Comparison of ENCODE assay signal across 10 cellular contexts in the genomic region with DNA sequence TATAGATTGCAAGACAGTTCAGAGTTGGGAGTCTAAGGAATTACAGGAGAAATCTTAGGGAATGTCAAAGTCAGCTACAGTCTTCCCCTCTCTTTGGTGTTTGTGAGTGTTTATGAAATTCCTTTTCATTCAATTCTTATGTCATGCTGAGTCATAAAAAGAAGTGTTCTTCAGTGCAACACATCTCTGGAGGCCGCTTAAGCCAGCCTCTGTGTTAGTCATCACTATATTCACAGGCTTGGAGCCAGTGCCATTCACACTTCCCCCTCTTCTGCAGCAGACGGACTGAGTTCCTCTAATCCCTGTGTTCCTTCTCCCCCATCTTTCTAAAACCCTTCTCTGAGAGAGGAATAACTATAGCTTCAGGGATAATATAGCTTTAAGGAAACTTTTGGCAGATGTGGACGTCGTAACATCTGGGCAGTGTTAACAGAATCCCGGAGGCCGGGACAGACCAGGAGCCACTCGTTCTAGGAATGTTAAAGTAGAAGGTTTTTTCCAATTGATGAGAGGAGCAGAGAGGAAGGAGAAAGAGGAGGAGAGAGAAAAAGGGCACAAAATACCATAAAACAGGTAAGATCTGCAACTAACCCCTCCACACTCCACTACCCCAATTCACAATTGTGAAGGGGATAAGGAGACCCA. TPM values are rescaled to one million over a fixed set of nuclear protein-coding genes. Genes with fewer than 3 reads are reported as not detected.
A peak's percentile ranks its signal among the peaks of the same experiment; 100 is the strongest.
DNase-seq lines count a peak whose midpoint lies in the region; ATAC-seq, FAIRE-seq and TF ChIP-seq lines count a peak whose summit lies in the region.
"Had no signal": no experiment of that assay in that cellular context is flagged by ENCODE, and none has a peak within 500 bp of the region (broad histone marks: within the 10 kb centered on the region; RNA-seq: fewer than 3 reads in every experiment).

Gene SRPX2 (plus strand): TSS at position 257 of the 645 bp plus-strand sequence. CDS start 2,124 bp downstream, outside the sequence.

- H3K4me3 ChIP-seq in astrocyte (ENCODE audit: insufficient read depth, low read depth, low read length) (peak within 1 kb of the TSS; percentile 80), left lung (peak within 1 kb of the TSS; percentile 7 to 17), uterus (peak within 1 kb of the TSS; percentile 7 to 12)

- H3K27ac ChIP-seq in astrocyte (ENCODE audit: low read depth, low read length) (peak within 1 kb of the TSS; percentile 85), left lung (peak within 1 kb of the TSS; percentile 18 to 61), uterus (peak within 1 kb of the TSS; percentile 80 to 82)

- H3K36me3 ChIP-seq in astrocyte (ENCODE audit: insufficient read depth, low read length) (no peaks in the 10 kb centered on the region), left lung (no peaks in the 10 kb centered on the region), uterus (no peaks in the 10 kb centered on the region)

- no peak for TF ChIP-seq CTCF in astrocyte (IDR thresholded peaks at IDR 0.05; ENCODE audit: insufficient read depth, low read depth, low read length)
- TF ChIP-seq CTCF in left lung (IDR thresholded peaks at IDR 0.05): no peak
- TF ChIP-seq CTCF in uterus (IDR thresholded peaks at IDR 0.05): no peak
- TF ChIP-seq CTCF in endothelial cell (IDR thresholded peaks at IDR 0.05; ENCODE audit: unreplicated experiment): no peak

- peak; percentile 90 for ATAC-seq in left lung
- no peak for ATAC-seq in GM21528 (IDR thresholded peaks at IDR 0.05; ENCODE audit: low FRiP score, unreplicated experiment)

- no peaks in the 10 kb centered on the region for H3K36me3 Mint-ChIP-seq in activated naive CD4-positive, alpha-beta T cell treated with anti-CD3 and anti-CD28 coated beads, Interleukin-2, amount 10 ng/mL, durations not matched to agents 7 days and 5 days
- H3K36me3 Mint-ChIP-seq in astrocyte (ENCODE audit: low read depth, unreplicated experiment) (no peaks in the 10 kb centered on the region), endothelial cell (ENCODE audit: low read depth, unreplicated experiment) (no peaks in the 10 kb centered on the region)
- H3K36me3 Mint-ChIP-seq: naive B cell had no signal

- no peak within 1 kb of the TSS for H3K4me3 Mint-ChIP-seq in activated naive CD4-positive, alpha-beta T cell treated with anti-CD3 and anti-CD28 coated beads, Interleukin-2, amount 10 ng/mL, durations not matched to agents 7 days and 5 days
- peak within 1 kb of the TSS; percentile 88 for H3K4me3 Mint-ChIP-seq in astrocyte (ENCODE audit: unreplicated experiment)
- no peak within 1 kb of the TSS for H3K4me3 Mint-ChIP-seq in endothelial cell (ENCODE audit: unreplicated experiment)
- H3K4me3 Mint-ChIP-seq: naive B cell had no signal

- peak; percentile 99 for FAIRE-seq in astrocyte (lab: Jason Lieb, UNC)
- FAIRE-seq: TTC549 had no signal

- peak within 1 kb of the TSS; percentile 58 for H3K27ac Mint-ChIP-seq in activated naive CD4-positive, alpha-beta T cell treated with anti-CD3 and anti-CD28 coated beads, Interleukin-2, amount 10 ng/mL, durations not matched to agents 7 days and 5 days
- H3K27ac Mint-ChIP-seq in astrocyte (ENCODE audit: unreplicated experiment): peak within 1 kb of the TSS; percentile 94
- H3K27ac Mint-ChIP-seq in endothelial cell (ENCODE audit: unreplicated experiment): no peak within 1 kb of the TSS
- H3K27ac Mint-ChIP-seq: naive B cell had no signal

- intact Hi-C loops in left lung (cut with DNase I) (no loop called here), uterus (cut with DNase I; ENCODE audit: low total_unique reads) (no loop called here)

- H3K4me1 ChIP-seq in astrocyte (ENCODE audit: insufficient read depth, low read length): peaks cover 45% of the 10 kb centered on the region
- no peaks in the 10 kb centered on the region for H3K4me1 ChIP-seq in left lung
- H3K4me1 ChIP-seq in uterus: no peaks in the 10 kb centered on the region

- H3K9me3 Mint-ChIP-seq in activated naive CD4-positive, alpha-beta T cell treated with anti-CD3 and anti-CD28 coated beads, Interleukin-2, amount 10 ng/mL, durations not matched to agents 7 days and 5 days: no peaks in the 10 kb centered on the region
- no peaks in the 10 kb centered on the region for H3K9me3 Mint-ChIP-seq in astrocyte (ENCODE audit: unreplicated experiment)
- H3K9me3 Mint-ChIP-seq in endothelial cell (ENCODE audit: unreplicated experiment): no peaks in the 10 kb centered on the region

- H3K9ac ChIP-seq in astrocyte (ENCODE audit: low read length): peak within 1 kb of the TSS; percentile 93

- DNase-seq in activated naive CD4-positive, alpha-beta T cell treated with anti-CD3 and anti-CD28 coated beads, Interleukin-2, amount 10 ng/mL, durations not matched to agents 7 days and 5 days: no peak
- no peak for DNase-seq in activated naive CD4-positive, alpha-beta T cell treated with Interleukin-2 at 50 U/mL for 16 hours
- DNase-seq in astrocyte (ENCODE audit: low read depth): peak; percentile 88
- peak in 1 of 2 donors; percentile 39 for DNase-seq in left lung
- peak; percentile 52 to 74 for DNase-seq in uterus
- DNase-seq in endothelial cell (ENCODE audit: low spot score): no peak
- no peak for DNase-seq in NCI-H345 (lab: John Stamatoyannopoulos, UW)
- DNase-seq: naive B cell had no signal

- H3K27me3 ChIP-seq in astrocyte (ENCODE audit: insufficient read depth, low read length) (no peaks in the 10 kb centered on the region), left lung (no peaks in the 10 kb centered on the region), uterus (no peaks in the 10 kb centered on the region)

- no peaks in the 10 kb centered on the region for H3K27me3 Mint-ChIP-seq in activated naive CD4-positive, alpha-beta T cell treated with anti-CD3 and anti-CD28 coated beads, Interleukin-2, amount 10 ng/mL, durations not matched to agents 7 days and 5 days
- H3K27me3 Mint-ChIP-seq in astrocyte (ENCODE audit: low read depth, unreplicated experiment) (no peaks in the 10 kb centered on the region), endothelial cell (ENCODE audit: unreplicated experiment) (peaks cover 2% of the 10 kb centered on the region)

- no peaks in the 10 kb centered on the region for H3K4me1 Mint-ChIP-seq in activated naive CD4-positive, alpha-beta T cell treated with anti-CD3 and anti-CD28 coated beads, Interleukin-2, amount 10 ng/mL, durations not matched to agents 7 days and 5 days
- H3K4me1 Mint-ChIP-seq in astrocyte (ENCODE audit: low read depth, unreplicated experiment) (peaks cover 44% of the 10 kb centered on the region), endothelial cell (ENCODE audit: unreplicated experiment) (peaks cover 12% of the 10 kb centered on the region)
- H3K4me1 Mint-ChIP-seq: naive B cell had no signal

- H3K79me2 ChIP-seq in astrocyte (ENCODE audit: insufficient read depth, low read length): peaks cover 22% of the 10 kb centered on the region

- peak in 1 of 2 donors; percentile 46 for TF ChIP-seq POLR2A in uterus (IDR thresholded peaks at IDR 0.05)

- no peaks in the 10 kb centered on the region for H3K9me3 ChIP-seq in astrocyte (ENCODE audit: insufficient read depth, low read depth, low read length)
- H3K9me3 ChIP-seq in left lung: no peaks in the 10 kb centered on the region
- no peaks in the 10 kb centered on the region for H3K9me3 ChIP-seq in uterus

- no peaks in the 10 kb centered on the region for H4K20me1 ChIP-seq in astrocyte (ENCODE audit: insufficient read depth, low read length)

- CTCF ChIA-PET in activated naive CD4-positive, alpha-beta T cell treated with anti-CD3 and anti-CD28 coated beads, Interleukin-2, amount 10 ng/mL, durations not matched to agents 7 days and 5 days (lab: Charles Lee): no interaction called here

- peak within 1 kb of the TSS; percentile 97 for H3K4me2 ChIP-seq in astrocyte (ENCODE audit: low read length)

- peak within 1 kb of the TSS; percentile 4 for H2AFZ ChIP-seq in astrocyte (ENCODE audit: low read depth, low read length)

RNA-seq across cellular contexts. Expression of gene SRPX2, which starts in this region (rescaled TPM):
- 39.3 and 50.1 TPM in 2 replicates for total RNA-seq in astrocyte
- 10 to 100 TPM; 25.1 to 25.9 TPM for total RNA-seq in left lung
- 10 to 100 TPM in 2 of 4 donors, 1 to 10 TPM in 2; 7.4 to 23.8 (median 15.1) TPM for total RNA-seq in uterus
- total RNA-seq in endothelial cell (ENCODE audit: unreplicated experiment): 1.1 TPM

Comparison
In these comparisons a context has a peak if more than half of its experiments do, and no peak if none do; other contexts are left out.
1. DNase-seq: peak in astrocyte (single experiment) and uterus (2 of 2); none in activated naive CD4-positive, alpha-beta T cell treated with anti-CD3 and anti-CD28 coated beads, Interleukin-2, amount 10 ng/mL, durations not matched to agents 7 days and 5 days (single experiment), activated naive CD4-positive, alpha-beta T cell treated with Interleukin-2 at 50 U/mL for 16 hours (single experiment), endothelial cell (single experiment) and NCI-H345 (single experiment).
2. H3K4me3 ChIP-seq: peak in every context shown above with its lines; median percentile 80 in astrocyte; 12 in left lung; 10 in uterus.
3. Peak in every context shown above with its lines, with median percentiles within 50 percentile points of each other: H3K27ac ChIP-seq.